In genomic region chr3:190086191-190086590, GRCh38 we compare ENCODE assay signal across 15 cellular contexts.
A peak's percentile ranks its signal among the peaks of the same experiment; 100 is the strongest.
DNase-seq lines count a peak whose midpoint lies in the region; ATAC-seq lines count a peak whose summit lies in the region.
"Had no signal": no experiment of that assay in that cellular context is flagged by ENCODE, and none has a peak within 500 bp of the region (broad histone marks: within the 10 kb centered on the region; RNA-seq: fewer than 3 reads in every experiment).

No MANE protein-coding gene starts in this region.

- ATAC-seq in GM18499 (IDR thresholded peaks at IDR 0.05; ENCODE audit: insufficient read depth, unreplicated experiment) (peak; percentile 49), GM21717 (IDR thresholded peaks at IDR 0.05; ENCODE audit: unreplicated experiment) (peak; percentile 61), HG03280 (IDR thresholded peaks at IDR 0.05; ENCODE audit: unreplicated experiment) (peak; percentile 81)
- ATAC-seq: activated naive CD8-positive, alpha-beta T cell treated with anti-CD3 and anti-CD28 coated beads, Interleukin-2, amount 50 U/mL, for 24 hours; activated T-cell treated with anti-CD3 and anti-CD28 coated beads, Interleukin-2, amount 50 U/mL, for 4 hours; mucosa of descending colon had no signal

- DNase-seq in iPS DF 19.7 (ENCODE audit: low read depth, low spot score) (peak; percentile 63), midbrain (lab: John Stamatoyannopoulos, UW) (no peak), NCI-H2029 (lab: John Stamatoyannopoulos, UW) (no peak), putamen (ENCODE audit: low spot score) (no peak)
- DNase-seq in stimulated activated naive CD4-positive, alpha-beta T cell treated with Interleukin-2 at 50 U/mL for 16 hours (lab: John Stamatoyannopoulos, UW): no peak
- DNase-seq: activated CD4-positive, alpha-beta T cell treated with anti-CD3 and anti-CD28 coated beads, Interleukin-2, amount 10 ng/mL, durations not matched to agents 24 days and 14 days; activated naive CD8-positive, alpha-beta T cell treated with anti-CD3 and anti-CD28 coated beads, Interleukin-2, amount 50 U/mL, for 24 hours; activated T-cell treated with anti-CD3 and anti-CD28 coated beads, Interleukin-2, amount 50 U/mL, for 4 hours; mucosa of descending colon; NCI-H1092; posterior cingulate gyrus; Right ventricle myocardium superior had no signal
